In the genomic region with DNA sequence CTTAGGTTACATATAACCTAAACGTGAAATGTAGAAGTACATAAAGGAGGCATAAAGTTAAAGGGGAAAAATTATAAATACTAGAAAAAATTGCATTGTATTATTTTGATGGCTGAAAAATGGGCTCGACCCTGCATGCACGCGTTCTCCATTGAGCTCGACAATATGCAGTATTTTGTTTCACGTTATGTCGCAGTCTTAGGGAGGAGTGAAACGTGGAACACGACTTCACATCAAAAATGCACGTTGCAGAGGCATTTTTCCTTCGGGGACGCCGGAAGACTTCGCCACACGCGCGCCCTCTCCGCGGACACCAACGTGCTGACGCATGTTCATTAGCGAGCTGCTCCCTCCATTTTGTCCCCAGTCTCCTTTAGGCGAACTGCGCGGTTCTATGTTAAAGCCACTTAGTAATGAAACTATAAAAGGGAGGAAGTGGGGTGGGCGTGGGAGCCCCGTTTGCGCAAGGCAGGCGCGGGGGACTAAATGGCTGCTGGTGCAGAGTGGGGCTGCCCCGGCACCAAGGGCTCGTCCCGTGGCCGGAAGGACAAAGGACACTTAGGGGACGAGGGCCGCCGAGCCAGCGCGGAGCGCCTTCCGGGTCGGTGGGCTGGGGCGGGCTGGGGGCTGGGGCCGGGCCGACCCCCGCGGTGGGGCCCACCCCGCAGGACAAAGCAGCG, we compare ENCODE assay signal across 8 cellular contexts. TPM values are rescaled to one million over a fixed set of nuclear protein-coding genes. Genes with fewer than 3 reads are reported as not detected.
DNase-seq lines count a peak whose midpoint lies in the region; ATAC-seq, FAIRE-seq and TF ChIP-seq lines count a peak whose summit lies in the region.

No MANE protein-coding gene starts in this region.

- WGBS in gastroesophageal sphincter (ENCODE audit: low coverage in 1 of 2), 2 donors: 0% methylated on average over 18 to 20 of the region's 49 CpGs
- WGBS in pancreas, 2 donors: 0 to 1% methylated on average over 39 to 49 of the region's 49 CpGs

- TF ChIP-seq CTCF in LNCaP clone FGC (IDR thresholded peaks at IDR 0.05; ENCODE audit: control insufficient read depth, extremely low read depth, insufficient read depth) (no peak), gastroesophageal sphincter (IDR thresholded peaks at IDR 0.05) (no peak), pancreas (IDR thresholded peaks at IDR 0.05) (no peak), upper lobe of right lung (IDR thresholded peaks at IDR 0.05) (no peak)

- FAIRE-seq in pancreas (lab: Jason Lieb, UNC): no peak

- H3K4me1 ChIP-seq in gastroesophageal sphincter (peaks cover 5 to 39% (median 10%) of the 10 kb centered on the region in 3 donors), pancreas (peaks cover 0 to 15% (median 3%) of the 10 kb centered on the region in 3 donors), upper lobe of right lung (peaks cover 14% of the 10 kb centered on the region)

- peak; percentile 98 for DNase-seq in GDM1 (lab: John Stamatoyannopoulos, UW)
- peak; percentile 91 for DNase-seq in GOT3 (lab: John Stamatoyannopoulos, UW)
- DNase-seq in LNCaP clone FGC (ENCODE audit: low read depth): no peak
- DNase-seq in SHP77 treated with DMSO at 0.1 percent for 48 hours (lab: John Stamatoyannopoulos, UW): peak; percentile 87
- peak; percentile 91 for DNase-seq in activated naive CD4-positive, alpha-beta T cell treated with Interleukin-2 at 50 U/mL for 16 hours
- DNase-seq in pancreas: peak in 5 of 6 donors; percentile 74 to 87 (median 81)
- DNase-seq in upper lobe of right lung: peak; percentile 96

- H3K36me3 ChIP-seq in gastroesophageal sphincter (peaks cover 0 to 8% of the 10 kb centered on the region in 2 donors), pancreas (no peaks in the 10 kb centered on the region), upper lobe of right lung (peaks cover 8% of the 10 kb centered on the region)

- TF ChIP-seq POLR2A in gastroesophageal sphincter (IDR thresholded peaks at IDR 0.05): peak; percentile 26 to 39

- ATAC-seq in gastroesophageal sphincter (peak; percentile 73), pancreas (peak; percentile 57 to 68 (median 62)), upper lobe of right lung (no peak)

- H3K9me3 ChIP-seq in gastroesophageal sphincter (no peaks in the 10 kb centered on the region), pancreas (no peaks in the 10 kb centered on the region), upper lobe of right lung (no peaks in the 10 kb centered on the region)

- no peak for TF ChIP-seq EP300 in gastroesophageal sphincter (IDR thresholded peaks at IDR 0.05)

- peak overlapping the region; percentile 99 to 100 (median 100) for H3K27ac ChIP-seq in gastroesophageal sphincter
- peak overlapping the region; percentile 99 to 100 (median 100) for H3K27ac ChIP-seq in pancreas
- peak overlapping the region; percentile 99 for H3K27ac ChIP-seq in upper lobe of right lung

- H3K4me3 ChIP-seq in LNCaP clone FGC (ENCODE audit: low read depth, low read length): peak overlapping the region; percentile 61
- H3K4me3 ChIP-seq in gastroesophageal sphincter: peak overlapping the region; percentile 82 to 97
- H3K4me3 ChIP-seq in pancreas: peak overlapping the region; percentile 36 to 77 (median 66)
- peak overlapping the region; percentile 83 for H3K4me3 ChIP-seq in upper lobe of right lung

- H3K27me3 ChIP-seq in gastroesophageal sphincter: no peaks in the 10 kb centered on the region
- H3K27me3 ChIP-seq in pancreas: no peaks in the 10 kb centered on the region
- H3K27me3 ChIP-seq in upper lobe of right lung: no peaks in the 10 kb centered on the region

- intact Hi-C loops in pancreas (cut with DNase I): no loop called here
- intact Hi-C loops in upper lobe of right lung (cut with DNase I): no loop called here

RNA-seq across cellular contexts. Expression of gene COX20, which starts 0.7 kb away (rescaled TPM):
- total RNA-seq in gastroesophageal sphincter: 100 to 1,000 TPM in 1 of 4 donors, 10 to 100 TPM in 3; 81.7 to 120 (median 96.0) TPM
- total RNA-seq in pancreas: 10 to 100 TPM; 10.7 to 21.8 (median 14.8) TPM
- polyA plus RNA-seq in pancreas: 10 to 100 TPM; 41.1 to 44.5 TPM
- total RNA-seq in upper lobe of right lung: 25.0 TPM

RNA-seq across cellular contexts. Expression of gene HNRNPU, which starts 29.6 kb away (rescaled TPM):
- total RNA-seq in gastroesophageal sphincter (100 to 1,000 TPM; 284 to 367 (median 323) TPM), pancreas (100 to 1,000 TPM in 4 of 6 donors, 10 to 100 TPM in 2; 87.9 to 157 (median 115) TPM), upper lobe of right lung (273 TPM)
- polyA plus RNA-seq in pancreas: 100 to 1,000 TPM in 1 of 2 donors, 10 to 100 TPM in 1; 59.1 to 111 TPM
